9 cellular contexts compared by ENCODE assay signal in genomic region chr1:48202030-48202752, GRCh38. TPM values are rescaled to one million over a fixed set of nuclear protein-coding genes. Genes with fewer than 3 reads are reported as not detected.
DNase-seq lines count a peak whose midpoint lies in the region; ATAC-seq and TF ChIP-seq lines count a peak whose summit lies in the region.
"Had no signal": no experiment of that assay in that cellular context is flagged by ENCODE, and none has a peak within 500 bp of the region (broad histone marks: within the 10 kb centered on the region; RNA-seq: fewer than 3 reads in every experiment).

No MANE protein-coding gene starts in this region.

- H3K27me3 ChIP-seq in left ventricle myocardium inferior (ENCODE audit: low read depth), result peaks cover 13% of the 10 kb centered on the region

- no peak overlapping the region for H3K27ac Mint-ChIP-seq in activated naive CD8-positive, alpha-beta T cell treated with anti-CD3 and anti-CD28 coated beads, Interleukin-2, amount 10 ng/mL, durations not matched to agents 7 days and 5 days

- H3K9me3 ChIP-seq in left ventricle myocardium inferior (replicated peaks), result no peaks in the 10 kb centered on the region

- no peak overlapping the region for H3K4me3 Mint-ChIP-seq in activated naive CD8-positive, alpha-beta T cell treated with anti-CD3 and anti-CD28 coated beads, Interleukin-2, amount 10 ng/mL, durations not matched to agents 7 days and 5 days

- TF ChIP-seq CTCF in AG04449 (IDR thresholded peaks at IDR 0.05; ENCODE audit: insufficient read depth, low read length, missing control alignments) (peak; percentile 77), left ventricle myocardium inferior (IDR thresholded peaks at IDR 0.05; ENCODE audit: borderline replicate concordance) (peak; percentile 90)

- H3K4me1 Mint-ChIP-seq in activated naive CD8-positive, alpha-beta T cell treated with anti-CD3 and anti-CD28 coated beads, Interleukin-2, amount 10 ng/mL, durations not matched to agents 7 days and 5 days, result no peaks in the 10 kb centered on the region

- no peaks in the 10 kb centered on the region for H3K36me3 ChIP-seq in left ventricle myocardium inferior

- POLR2A ChIA-PET in AG04449 (lab: Yijun Ruan, JAX), result no interaction called here
- POLR2A ChIA-PET in activated naive CD8-positive, alpha-beta T cell treated with anti-CD3 and anti-CD28 coated beads, Interleukin-2, amount 10 ng/mL, durations not matched to agents 7 days and 5 days (lab: Charles Lee), result no interaction called here

- CTCF ChIA-PET in AG04449 (lab: Yijun Ruan, JAX), result interaction anchor here (1.0 to 4.3 kb wide), 5 partner anchors 9 to 135 kb away, joined by 3 to 37 read pairs (median 3); no protein-coding TSS in a partner anchor

- H3K27ac ChIP-seq in left ventricle myocardium inferior (replicated peaks), result no peak overlapping the region

- intact Hi-C loops in left ventricle myocardium inferior (cut with micrococcal nuclease), result no loop called here

- H3K27me3 Mint-ChIP-seq in activated naive CD8-positive, alpha-beta T cell treated with anti-CD3 and anti-CD28 coated beads, Interleukin-2, amount 10 ng/mL, durations not matched to agents 7 days and 5 days, result peaks cover 6% of the 10 kb centered on the region

- ATAC-seq in GM18867 (IDR thresholded peaks at IDR 0.05; ENCODE audit: unreplicated experiment), result peak; percentile 66
- peak; percentile 89 for ATAC-seq in SK-N-SH treated with all-trans-retinoic acid at 6 μM for 48 hours
- no peak for ATAC-seq in activated naive CD8-positive, alpha-beta T cell treated with anti-CD3 and anti-CD28 coated beads, Interleukin-2, amount 10 ng/mL, durations not matched to agents 7 days and 5 days (ENCODE audit: low read depth)
- no peak for ATAC-seq in HG03097 (IDR thresholded peaks at IDR 0.05; ENCODE audit: low FRiP score, unreplicated experiment)

- H3K4me3 ChIP-seq in AG04449 (ENCODE audit: low read depth, low read length), result no peak overlapping the region
- H3K4me3 ChIP-seq in left ventricle myocardium inferior, result no peak overlapping the region

- H3K36me3 Mint-ChIP-seq in activated naive CD8-positive, alpha-beta T cell treated with anti-CD3 and anti-CD28 coated beads, Interleukin-2, amount 10 ng/mL, durations not matched to agents 7 days and 5 days, result no peaks in the 10 kb centered on the region

- no peaks in the 10 kb centered on the region for H3K9me3 Mint-ChIP-seq in activated naive CD8-positive, alpha-beta T cell treated with anti-CD3 and anti-CD28 coated beads, Interleukin-2, amount 10 ng/mL, durations not matched to agents 7 days and 5 days

- no peaks in the 10 kb centered on the region for H3K4me1 ChIP-seq in left ventricle myocardium inferior

- DNase-seq in AG04449 (ENCODE audit: low read depth, low spot score), result peak; percentile 51
- peak; percentile 66 for DNase-seq in NAMALWA (ENCODE audit: low spot score)
- DNase-seq in activated naive CD8-positive, alpha-beta T cell treated with anti-CD3 and anti-CD28 coated beads, Interleukin-2, amount 10 ng/mL, durations not matched to agents 7 days and 5 days, result peak; percentile 60
- peak; percentile 42 for DNase-seq in left ventricle myocardium inferior
- peak; percentile 67 for DNase-seq in retina

TF ChIP-seq in SK-N-SH treated with all-trans-retinoic acid at 6 μM for 48 hours, 23 proteins besides CTCF, POLR2A, EP300 and RAD21:
- TF ChIP-seq OSR1 (CRISPR knock-in tag; IDR thresholded peaks at IDR 0.05) (no peak), ZFP3 (CRISPR knock-in tag; IDR thresholded peaks at IDR 0.05) (no peak), PPARA (CRISPR knock-in tag; IDR thresholded peaks at IDR 0.05; ENCODE audit: borderline replicate concordance) (no peak), CSDC2 (CRISPR knock-in tag; IDR thresholded peaks at IDR 0.05) (no peak), TSHZ2 (CRISPR knock-in tag; IDR thresholded peaks at IDR 0.05) (no peak), ARNTL (CRISPR knock-in tag; IDR thresholded peaks at IDR 0.05; ENCODE audit: borderline replicate concordance, low read depth) (no peak), PATZ1 (CRISPR knock-in tag; IDR thresholded peaks at IDR 0.05; ENCODE audit: borderline replicate concordance) (no peak), BACH2 (CRISPR knock-in tag; IDR thresholded peaks at IDR 0.05; ENCODE audit: borderline replicate concordance) (no peak), SNAI2 (CRISPR knock-in tag; IDR thresholded peaks at IDR 0.05) (no peak), ISL1 (CRISPR knock-in tag; IDR thresholded peaks at IDR 0.05) (no peak), GLIS3 (CRISPR knock-in tag; IDR thresholded peaks at IDR 0.05) (no peak), ESRRG (CRISPR knock-in tag; IDR thresholded peaks at IDR 0.05) (no peak), RARB (CRISPR knock-in tag; IDR thresholded peaks at IDR 0.05) (no peak), ZNF70 (CRISPR knock-in tag; IDR thresholded peaks at IDR 0.05) (no peak), ZNF8 (CRISPR knock-in tag; IDR thresholded peaks at IDR 0.05) (no peak)
- TF ChIP-seq, protein P1, sequence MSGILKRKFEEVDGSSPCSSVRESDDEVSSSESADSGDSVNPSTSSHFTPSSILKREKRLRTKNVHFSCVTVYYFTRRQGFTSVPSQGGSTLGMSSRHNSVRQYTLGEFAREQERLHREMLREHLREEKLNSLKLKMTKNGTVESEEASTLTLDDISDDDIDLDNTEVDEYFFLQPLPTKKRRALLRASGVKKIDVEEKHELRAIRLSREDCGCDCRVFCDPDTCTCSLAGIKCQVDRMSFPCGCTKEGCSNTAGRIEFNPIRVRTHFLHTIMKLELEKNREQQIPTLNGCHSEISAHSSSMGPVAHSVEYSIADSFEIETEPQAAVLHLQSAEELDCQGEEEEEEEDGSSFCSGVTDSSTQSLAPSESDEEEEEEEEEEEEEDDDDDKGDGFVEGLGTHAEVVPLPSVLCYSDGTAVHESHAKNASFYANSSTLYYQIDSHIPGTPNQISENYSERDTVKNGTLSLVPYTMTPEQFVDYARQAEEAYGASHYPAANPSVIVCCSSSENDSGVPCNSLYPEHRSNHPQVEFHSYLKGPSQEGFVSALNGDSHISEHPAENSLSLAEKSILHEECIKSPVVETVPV (CRISPR knock-in tag; IDR thresholded peaks at IDR 0.05), result no peak

RNA-seq across cellular contexts. Expression of gene SLC5A9, which starts 20.3 kb away (rescaled TPM):
- not detected for total RNA-seq in activated naive CD8-positive, alpha-beta T cell treated with anti-CD3 and anti-CD28 coated beads, Interleukin-2, amount 10 ng/mL, durations not matched to agents 7 days and 5 days
- total RNA-seq in left ventricle myocardium inferior, result 0.36 TPM
- total RNA-seq: temporal lobe had no signal

Comparison
In these comparisons a context has a peak if more than half of its experiments do, and no peak if none do; other contexts are left out.
1. ATAC-seq: peak in GM18867 (single experiment) and SK-N-SH treated with all-trans-retinoic acid at 6 μM for 48 hours (single experiment); none in activated naive CD8-positive, alpha-beta T cell treated with anti-CD3 and anti-CD28 coated beads, Interleukin-2, amount 10 ng/mL, durations not matched to agents 7 days and 5 days (single experiment) and HG03097 (single experiment).
2. Peak in every context shown above with its lines, with median percentiles within 50 percentile points of each other: DNase-seq.